Comparison of ENCODE assay signal across 23 cellular contexts in genomic region chr13:58687130-58687529, GRCh38.
"Had no signal": no experiment of that assay in that cellular context is flagged by ENCODE, and none has a peak within 500 bp of the region (broad histone marks: within the 10 kb centered on the region; RNA-seq: fewer than 3 reads in every experiment).

No MANE protein-coding gene starts in this region.

- H3K27ac ChIP-seq: colonic mucosa, epithelial cell of prostate, esophagus squamous epithelium, gastrocnemius medialis, heart right ventricle, left lung, lower lobe of right lung had no signal

- H3K36me3 ChIP-seq: colonic mucosa, esophagus squamous epithelium, gastrocnemius medialis, heart right ventricle, left lung, lower lobe of right lung had no signal

- H3K4me1 ChIP-seq: colonic mucosa, esophagus squamous epithelium, gastrocnemius medialis, heart right ventricle, left lung, lower lobe of right lung had no signal

- H3K9me3 ChIP-seq: colonic mucosa, esophagus squamous epithelium, gastrocnemius medialis, lower lobe of right lung had no signal

- H3K4me3 ChIP-seq: colonic mucosa, esophagus squamous epithelium, gastrocnemius medialis, heart right ventricle, left lung, lower lobe of right lung, mucosa of descending colon had no signal

- H3K27me3 ChIP-seq: colonic mucosa, esophagus squamous epithelium, gastrocnemius medialis, heart right ventricle, left lung had no signal

- ATAC-seq: effector memory CD8-positive, alpha-beta T cell; esophagus mucosa; gastrocnemius medialis; heart right ventricle; left cardiac atrium; left lung; left ventricle myocardium superior; lower lobe of right lung; mucosa of descending colon had no signal

- DNase-seq: colonic mucosa; cortex of kidney; effector CD8-positive, alpha-beta T cell; effector memory CD8-positive, alpha-beta T cell; endodermal cell; erythroblast; esophagus squamous epithelium; foreskin fibroblast; foreskin melanocyte; gastrocnemius medialis; glutamatergic neuron; head of caudate nucleus; heart right ventricle; hippocampal formation; left cardiac atrium; left lung; left ventricle myocardium superior; lower lobe of right lung; mesenchymal stem cell; mucosa of descending colon; naive B cell had no signal
